8 cellular contexts compared by ENCODE assay signal in genomic region chr1:29230553-29231378, GRCh38. TPM values are rescaled to one million over a fixed set of nuclear protein-coding genes. Genes with fewer than 3 reads are reported as not detected.
DNase-seq lines count a peak whose midpoint lies in the region; ATAC-seq and TF ChIP-seq lines count a peak whose summit lies in the region.

MECR (minus strand) TSS chr1:29230934; CDS start chr1:29230906, 28 bp downstream.

- H3K27ac ChIP-seq in cardiac muscle cell, result no peak within 1 kb of the TSS
- H3K27ac ChIP-seq in transverse colon, result peak within 1 kb of the TSS; percentile 63 to 88 (median 80)

- H3K4me1 Mint-ChIP-seq in activated naive CD8-positive, alpha-beta T cell treated with anti-CD3 and anti-CD28 coated beads, Interleukin-2, amount 50 U/mL, for 24 hours, result peaks cover 23% of the 10 kb centered on the region

- peak within 1 kb of the TSS; percentile 86 for H3K27ac Mint-ChIP-seq in activated naive CD8-positive, alpha-beta T cell treated with anti-CD3 and anti-CD28 coated beads, Interleukin-2, amount 50 U/mL, for 24 hours

- H3K4me3 ChIP-seq in GM12865 (ENCODE audit: low read depth, low read length) (peak within 1 kb of the TSS; percentile 81), cardiac muscle cell (peak within 1 kb of the TSS; percentile 69), transverse colon (peak within 1 kb of the TSS; percentile 63 to 89 (median 82))

- peaks cover 4% of the 10 kb centered on the region for H3K27me3 Mint-ChIP-seq in activated naive CD8-positive, alpha-beta T cell treated with anti-CD3 and anti-CD28 coated beads, Interleukin-2, amount 50 U/mL, for 24 hours

- H3K9me3 ChIP-seq in cardiac muscle cell (ENCODE audit: low read depth) (no peaks in the 10 kb centered on the region), transverse colon (no peaks in the 10 kb centered on the region)

- H3K4me1 ChIP-seq in cardiac muscle cell (ENCODE audit: low read depth) (no peaks in the 10 kb centered on the region), transverse colon (peaks cover 4 to 17% (median 13%) of the 10 kb centered on the region in 4 donors)

- TF ChIP-seq POLR2A in transverse colon (IDR thresholded peaks at IDR 0.05), result peak; percentile 75

- 3 to 4% methylated on average over 6 to 29 of the region's 52 CpGs for WGBS in transverse colon (ENCODE audit: low coverage in 1 of 2), 2 donors

- intact Hi-C loops in transverse colon (cut with DNase I; ENCODE audit: low total_unique reads), result no loop called here

- H3K36me3 Mint-ChIP-seq in activated naive CD8-positive, alpha-beta T cell treated with anti-CD3 and anti-CD28 coated beads, Interleukin-2, amount 50 U/mL, for 24 hours (ENCODE audit: low read depth), result no peaks in the 10 kb centered on the region

- H3K36me3 ChIP-seq in cardiac muscle cell (no peaks in the 10 kb centered on the region), transverse colon (no peaks in the 10 kb centered on the region)

- TF ChIP-seq EP300 in transverse colon (IDR thresholded peaks at IDR 0.05; ENCODE audit: low read depth), result no peak

- H3K27me3 ChIP-seq in cardiac muscle cell, result peaks cover 10% of the 10 kb centered on the region
- peaks cover 7% of the 10 kb centered on the region for H3K27me3 ChIP-seq in transverse colon

- peak within 1 kb of the TSS; percentile 94 for H3K4me3 Mint-ChIP-seq in activated naive CD8-positive, alpha-beta T cell treated with anti-CD3 and anti-CD28 coated beads, Interleukin-2, amount 50 U/mL, for 24 hours

- TF ChIP-seq CTCF in GM12865 (IDR thresholded peaks at IDR 0.05; ENCODE audit: insufficient read depth, low read depth, low read length, missing control alignments) (peak; percentile 10), cardiac muscle cell (IDR thresholded peaks at IDR 0.05; ENCODE audit: low read depth, low read length) (peak; percentile 22), transverse colon (IDR thresholded peaks at IDR 0.05) (peak in 3 of 5 experiments; percentile 5 to 44 (median 7))

- ATAC-seq in HG02588 (IDR thresholded peaks at IDR 0.05; ENCODE audit: unreplicated experiment), result peak; percentile 86
- peak; percentile 99 for ATAC-seq in activated naive CD8-positive, alpha-beta T cell treated with anti-CD3 and anti-CD28 coated beads, Interleukin-2, amount 50 U/mL, for 24 hours

- H3K9me3 Mint-ChIP-seq in activated naive CD8-positive, alpha-beta T cell treated with anti-CD3 and anti-CD28 coated beads, Interleukin-2, amount 50 U/mL, for 24 hours, result no peaks in the 10 kb centered on the region

- in situ Hi-C loops in transverse colon (cut with MboI; ENCODE audit: low pct_ligation_motif_present in 1 of 4, low pct_unique_long_range_greater_than_20kb in 1 of 4, low sequenced_read_pairs in 3 of 4), result loop anchor here (10.0 to 25.0 kb wide), 5 partner anchors 857 to 1484 kb away; partner anchors contain the start of gene MATN1 (in 1 of the 4)

- DNase-seq in GM12865 (ENCODE audit: low read depth), result peak; percentile 94
- peak; percentile 94 for DNase-seq in NCI-H1092 treated with DMSO at 0.1 percent for 48 hours (lab: John Stamatoyannopoulos, UW)
- peak; percentile 88 for DNase-seq in SW480 (ENCODE audit: low spot score)
- DNase-seq in activated naive CD8-positive, alpha-beta T cell treated with anti-CD3 and anti-CD28 coated beads, Interleukin-2, amount 50 U/mL, for 24 hours, result peak; percentile 98
- peak; percentile 94 to 95 for DNase-seq in cardiac muscle cell (ENCODE audit: low read depth in 1 of 2, low spot score in 1 of 2)
- DNase-seq in pons (ENCODE audit: low spot score), result peak; percentile 89
- peak; percentile 95 for DNase-seq in transverse colon

RNA-seq across cellular contexts. Expression of gene MECR, which starts in this region (rescaled TPM):
- total RNA-seq in cardiac muscle cell (24.8 and 41.4 TPM in 2 replicates), transverse colon (10 to 100 TPM in 2 of 4 donors, 1 to 10 TPM in 1, not detected in 1; 5.2 to 16.0 (median 12.2) TPM)
- polyA plus RNA-seq in cardiac muscle cell, result 60.0 and 62.8 TPM in 2 replicates
